ENCODE assay signal across 11 cellular contexts in genomic region chr6:167203261-167204058, GRCh38. TPM values are rescaled to one million over a fixed set of nuclear protein-coding genes. Genes with fewer than 3 reads are reported as not detected.
DNase-seq lines count a peak whose midpoint lies in the region; ATAC-seq, FAIRE-seq and TF ChIP-seq lines count a peak whose summit lies in the region.
"Not testable (repeated sequence)": the region's sequence is repeated elsewhere in the genome, so short reads cannot be mapped to it uniquely, and the experiment has no call there.
"Had no signal": no experiment of that assay in that cellular context is flagged by ENCODE, and none has a peak within 500 bp of the region (broad histone marks: within the 10 kb centered on the region; RNA-seq: fewer than 3 reads in every experiment).

No MANE protein-coding gene starts in this region.

- not testable (repeated sequence) for H3K4me3 ChIP-seq in HCT116 (replicated peaks in 1 of 2; ENCODE audit: low read depth in 1 of 2, low read length in 2 of 2); SK-N-SH (ENCODE audit: low read depth in 2 of 2, low read length in 1 of 2); K562; naive thymus-derived CD4-positive, alpha-beta T cell (ENCODE audit: low read length); stomach smooth muscle (ENCODE audit: low read length in 2 of 2)

- TF ChIP-seq POLR2A in HCT116 (IDR thresholded peaks at IDR 0.05; ENCODE audit: borderline replicate concordance, extremely low read depth, insufficient read depth, insufficient read length); K562 (conservative IDR thresholded peaks at IDR 0.05): not testable (repeated sequence)

- H3K4me1 Mint-ChIP-seq in naive thymus-derived CD4-positive, alpha-beta T cell, result not testable (repeated sequence)

- RAD21 ChIA-PET in HCT116 (lab: Charles Lee; ENCODE audit: low non-redundant PET in 1 of 2, low total read pairs in 2 of 2, uncharacterized antibody in 2 of 2, unreplicated experiment in 2 of 2), result not testable (repeated sequence)

- TF ChIP-seq CTCF in HCT116 (IDR thresholded peaks at IDR 0.05 in 2 of 3, conservative IDR thresholded peaks at IDR 0.05 in 1 of 3; ENCODE audit: borderline replicate concordance in 1 of 3, insufficient read depth in 1 of 3, low read depth in 2 of 3, low read length in 2 of 3); SK-N-SH (IDR thresholded peaks at IDR 0.05); K562 (IDR thresholded peaks at IDR 0.05 in 2 of 3, conservative IDR thresholded peaks at IDR 0.05 in 1 of 3; ENCODE audit: insufficient read depth in 2 of 3, low read depth in 1 of 3, low read length in 3 of 3): not testable (repeated sequence)

- CTCF ChIA-PET in HCT116 (lab: Charles Lee); SK-N-SH (lab: Yijun Ruan, JAX); K562 (lab: Yijun Ruan, JAX; ENCODE audit: low intra/inter-chr PET ratio); naive thymus-derived CD4-positive, alpha-beta T cell (lab: Charles Lee): not testable (repeated sequence)

- 55% methylated on average over 20 of the region's 29 CpGs for WGBS in SK-N-SH (ENCODE audit: low lambda C conversion rate)
- under 1% methylated on average over 27 of the region's 29 CpGs for WGBS in K562 (ENCODE audit: insufficient coverage, low coverage, missing lambda C conversion rate)

- intact Hi-C loops in HCT116 (cut with micrococcal nuclease); K562 (cut with micrococcal nuclease); naive thymus-derived CD4-positive, alpha-beta T cell (cut with micrococcal nuclease): not testable (repeated sequence)

- H2AFZ ChIP-seq in HCT116 (ENCODE audit: low read depth, low read length, poor library complexity, severe bottlenecking); SK-N-SH (ENCODE audit: low read depth); K562 (ENCODE audit: low read depth, low read length): not testable (repeated sequence)

- peak; percentile 40 for ATAC-seq in HCT116
- peak; percentile 52 for ATAC-seq in K562
- peak; percentile 31 for ATAC-seq in naive thymus-derived CD4-positive, alpha-beta T cell

- POLR2A ChIA-PET in HCT116 (lab: Charles Lee); SK-N-SH (lab: Yijun Ruan, JAX); K562 (lab: Yijun Ruan, JAX); naive thymus-derived CD4-positive, alpha-beta T cell (lab: Charles Lee): not testable (repeated sequence)

- FAIRE-seq in K562 (lab: Jason Lieb, UNC), result not testable (repeated sequence)

- H4K20me1 ChIP-seq in HCT116 (ENCODE audit: insufficient read depth); SK-N-SH (ENCODE audit: insufficient read depth); K562 (replicated peaks; ENCODE audit: control insufficient read depth, insufficient read depth, low read length): not testable (repeated sequence)

- not testable (repeated sequence) for TF ChIP-seq RAD21 in HCT116 (IDR thresholded peaks at IDR 0.05; ENCODE audit: low read depth); SK-N-SH (IDR thresholded peaks at IDR 0.05; ENCODE audit: low read length); K562 (CRISPR knock-in tag; conservative IDR thresholded peaks at IDR 0.05 in 1 of 2, IDR thresholded peaks at IDR 0.05 in 1 of 2)

- H3K4me3 Mint-ChIP-seq in naive thymus-derived CD4-positive, alpha-beta T cell, result not testable (repeated sequence)

- BruUV-seq in HCT116 (replicated peaks; lab: Mats Ljungman, UMichigan); K562 (replicated peaks; lab: Mats Ljungman, UMichigan): not testable (repeated sequence)

- H3K27ac ChIP-seq in HCT116 (ENCODE audit: low read depth, low read length); K562 (ENCODE audit: extremely low read depth, low read depth, low read length); naive thymus-derived CD4-positive, alpha-beta T cell (ENCODE audit: low read depth, low read length): not testable (repeated sequence)
- H3K27ac ChIP-seq in SK-N-SH (ENCODE audit: low read depth in 2 of 2, low read length in 1 of 2) (peak overlapping the region; percentile 43 to 67; a peak in 3 of 4 replicates), stomach smooth muscle (ENCODE audit: low read length) (peak overlapping the region; percentile 49)

- not testable (repeated sequence) for DNase-seq in HCT116 (ENCODE audit: low read depth, low spot score); SK-N-SH; K562 (ENCODE audit: extremely low read depth in 1 of 4, low spot score in 3 of 4); naive thymus-derived CD4-positive, alpha-beta T cell
- DNase-seq in glomerular visceral epithelial cell (ENCODE audit: extremely low spot score), result peak; percentile 7
- DNase-seq in kidney tubule cell (ENCODE audit: low spot score), result peak; percentile 14

- peak overlapping the region; percentile 49 for H3K4me2 ChIP-seq in HCT116 (ENCODE audit: low read length)
- peak overlapping the region; percentile 52; the same call in 1 of the 2 replicates for H3K4me2 ChIP-seq in SK-N-SH
- not testable (repeated sequence) for H3K4me2 ChIP-seq in K562 (ENCODE audit: insufficient read depth, low read length)

- H3K9me1 ChIP-seq in K562 (ENCODE audit: control insufficient read depth, insufficient read depth, low read length), result not testable (repeated sequence)

- H3F3A ChIP-seq in SK-N-SH (replicated peaks; ENCODE audit: insufficient read depth), result not testable (repeated sequence)

- not testable (repeated sequence) for H3K9ac ChIP-seq in HCT116 (ENCODE audit: low read length); K562 (ENCODE audit: insufficient read depth in 1 of 2, low read depth in 2 of 2, low read length in 2 of 2)
- H3K9ac ChIP-seq in SK-N-SH (peak overlapping the region; percentile 53), stomach smooth muscle (ENCODE audit: low read length in 2 of 2) (peak overlapping the region in 1 of 2 donors; percentile 33)

- H3K36me3 ChIP-seq in HCT116 (ENCODE audit: control insufficient read depth in 1 of 2, insufficient read depth in 2 of 2, low read length in 2 of 2); SK-N-SH (replicated peaks in 1 of 2; ENCODE audit: control insufficient read depth in 1 of 2, insufficient read depth in 2 of 2, low read length in 1 of 2); K562 (ENCODE audit: control insufficient read depth, insufficient read depth, low read length); naive thymus-derived CD4-positive, alpha-beta T cell (ENCODE audit: control insufficient read depth in 2 of 3, insufficient read depth in 3 of 3, low read length in 3 of 3); stomach smooth muscle (ENCODE audit: control insufficient read depth in 2 of 2, insufficient read depth in 2 of 2, low read length in 2 of 2): not testable (repeated sequence)

- in situ Hi-C loops in K562 (cut with MboI), result not testable (repeated sequence)

- H3K9me3 ChIP-seq in HCT116 (ENCODE audit: control insufficient read depth in 1 of 2, insufficient read depth in 1 of 2, low read depth in 1 of 2, low read length in 2 of 2); SK-N-SH; K562 (replicated peaks; ENCODE audit: control insufficient read depth, insufficient read depth, low read depth, low read length); naive thymus-derived CD4-positive, alpha-beta T cell (ENCODE audit: control insufficient read depth in 2 of 3, low read length in 3 of 3); stomach smooth muscle (ENCODE audit: control insufficient read depth in 2 of 2, low read length in 2 of 2): not testable (repeated sequence)

- H3K79me2 ChIP-seq in HCT116 (ENCODE audit: insufficient read depth, low read length); SK-N-SH (ENCODE audit: insufficient read depth); K562 (ENCODE audit: control insufficient read depth, insufficient read depth, low read length): not testable (repeated sequence)

- H3K9me3 Mint-ChIP-seq in naive thymus-derived CD4-positive, alpha-beta T cell, result not testable (repeated sequence)

- not testable (repeated sequence) for H3K27ac Mint-ChIP-seq in naive thymus-derived CD4-positive, alpha-beta T cell

- H3K36me3 Mint-ChIP-seq in naive thymus-derived CD4-positive, alpha-beta T cell, result not testable (repeated sequence)

- not testable (repeated sequence) for H3K9me2 ChIP-seq in HCT116 (ENCODE audit: insufficient read depth); SK-N-SH

- H3K27me3 ChIP-seq in HCT116 (ENCODE audit: insufficient read depth, low read length) (peaks cover 36% of the 10 kb centered on the region), K562 (ENCODE audit: control insufficient read depth in 2 of 2, insufficient read depth in 2 of 2, low read length in 2 of 2) (peaks cover 23 to 63% of the 10 kb centered on the region in 2 experiments)
- H3K27me3 ChIP-seq in SK-N-SH (ENCODE audit: insufficient read depth); naive thymus-derived CD4-positive, alpha-beta T cell (ENCODE audit: control insufficient read depth in 2 of 2, insufficient read depth in 2 of 2, low read length in 2 of 2); stomach smooth muscle (ENCODE audit: control insufficient read depth in 1 of 2, insufficient read depth in 2 of 2, low read length in 2 of 2): not testable (repeated sequence)

- H3K27me3 Mint-ChIP-seq in naive thymus-derived CD4-positive, alpha-beta T cell, result peaks cover 11 to 21% (median 19%) of the 10 kb centered on the region in 5 donors

- H3K4me1 ChIP-seq in HCT116 (ENCODE audit: control insufficient read depth in 1 of 2, insufficient read depth in 2 of 2, low read length in 2 of 2); SK-N-SH (ENCODE audit: control insufficient read depth in 1 of 2, insufficient read depth in 2 of 2, low read depth in 1 of 2, low read length in 1 of 2); K562 (replicated peaks in 1 of 2; ENCODE audit: control insufficient read depth in 2 of 2, insufficient read depth in 2 of 2, low read length in 2 of 2); naive thymus-derived CD4-positive, alpha-beta T cell (ENCODE audit: control insufficient read depth in 2 of 2, insufficient read depth in 2 of 2, low read length in 2 of 2); stomach smooth muscle (ENCODE audit: control insufficient read depth, insufficient read depth, low read length): not testable (repeated sequence)

- not testable (repeated sequence) for TF ChIP-seq EP300 in SK-N-SH (IDR thresholded peaks at IDR 0.05; ENCODE audit: borderline replicate concordance in 1 of 2, low read depth in 1 of 2, low read length in 1 of 2); K562 (IDR thresholded peaks at IDR 0.05; ENCODE audit: low read length)

RNA-seq across cellular contexts. Expression of gene GPR31, which starts 45.7 kb away (rescaled TPM):
- not detected for total RNA-seq in HCT116 (2021; ENCODE audit: unreplicated experiment)
- polyA plus RNA-seq in HCT116 (2012), result not detected in 2 replicates
- polyA plus RNA-seq in SK-N-SH (2012; rRNA removed), result not detected in 2 replicates
- polyA plus RNA-seq in SK-N-SH (2012; cell fraction: cytosol; rRNA removed), result not detected in 2 replicates
- polyA plus RNA-seq in SK-N-SH (2012; cell fraction: nucleus; rRNA removed), result not detected in 2 replicates
- not detected in 2 replicates for total RNA-seq in K562 (2011; cell fraction: chromatin; rRNA removed; ENCODE audit: low replicate concordance)
- not detected in 2 replicates for total RNA-seq in K562 (2011; cell fraction: nucleolus; rRNA removed)
- total RNA-seq in K562 (2011; cell fraction: nucleoplasm; rRNA removed), result not detected in 2 replicates
- total RNA-seq in K562 (2014; rRNA removed), result not detected in 2 replicates
- not detected in 2 replicates for total RNA-seq in K562 (2014; rRNA removed; fragmentation: Illumina TruSeq; extraction: Trizol)
- total RNA-seq in K562 (2015; rRNA removed; fragmentation: Illumina TruSeq; extraction: Trizol), result not detected in 2 replicates
- total RNA-seq in K562 (2021), result not detected in 2 replicates
- polyA plus RNA-seq in K562 (2011; rRNA removed), result not detected in 2 replicates
- polyA plus RNA-seq in K562 (2011; cell fraction: cytosol; rRNA removed), result not detected in 2 replicates
- polyA plus RNA-seq in K562 (2011; cell fraction: nucleus; rRNA removed), result not detected in 2 replicates
- 0.04 TPM in 1 of 2 replicates, not detected in the other for polyA plus RNA-seq in K562 (2012)
- polyA plus RNA-seq in K562 (2014; fragmentation: Illumina TruSeq; extraction: Trizol), result not detected in 2 replicates
- not detected for polyA plus RNA-seq in K562 (2014; fragmentation: Nextera tagmentation; extraction: Ambion mirVana)
- not detected in 2 replicates for polyA plus RNA-seq in K562 (2014; rRNA removed)
- not detected in 2 replicates for polyA minus RNA-seq in K562 (2011; rRNA and poly(A)+ RNA removed)
- not detected in 2 replicates for polyA minus RNA-seq in K562 (2011; cell fraction: cytosol; rRNA and poly(A)+ RNA removed)
- not detected in 2 replicates for polyA minus RNA-seq in K562 (2011; cell fraction: nucleus; rRNA and poly(A)+ RNA removed)
- total RNA-seq in naive thymus-derived CD4-positive, alpha-beta T cell, result not detected
- not detected for polyA plus RNA-seq in naive thymus-derived CD4-positive, alpha-beta T cell
- total RNA-seq: CD8-positive, alpha-beta T cell; GM12878; H7; NCI-H460 had no signal
- polyA plus RNA-seq: GM12878 had no signal
